10 cellular contexts compared by ENCODE assay signal in the genomic region with DNA sequence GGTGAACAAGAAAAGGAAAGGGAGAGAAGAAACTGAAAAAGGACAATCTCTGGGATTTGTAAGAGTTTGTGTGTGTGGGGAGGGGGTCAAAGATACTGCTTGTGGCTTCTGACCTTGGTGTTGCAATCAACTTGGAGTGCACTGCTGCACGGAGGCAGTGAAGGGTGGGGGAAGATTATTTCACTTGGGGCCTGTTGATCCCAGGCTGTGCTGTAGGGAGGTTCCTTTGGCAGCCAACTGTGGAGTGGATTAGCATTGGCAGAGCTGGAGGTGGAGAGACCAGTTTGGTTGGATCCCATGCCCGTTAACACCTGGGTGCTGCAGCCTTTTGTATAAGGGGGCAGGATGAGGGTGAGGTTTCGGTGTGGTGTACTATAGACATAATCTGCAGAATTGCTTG. TPM values are rescaled to one million over a fixed set of nuclear protein-coding genes. Genes with fewer than 3 reads are reported as not detected.
DNase-seq lines count a peak whose midpoint lies in the region; ATAC-seq and TF ChIP-seq lines count a peak whose summit lies in the region.
"Had no signal": no experiment of that assay in that cellular context is flagged by ENCODE, and none has a peak within 500 bp of the region (broad histone marks: within the 10 kb centered on the region; RNA-seq: fewer than 3 reads in every experiment).

No MANE protein-coding gene starts in this region.

- H3K4me1 ChIP-seq in spleen = peaks cover 0 to 74% (median 45%) of the 10 kb centered on the region in 6 donors

- H3K36me3 Mint-ChIP-seq in CD14-positive monocyte = peaks cover 0 to 6% of the 10 kb centered on the region in 2 donors
- peaks cover 15% of the 10 kb centered on the region for H3K36me3 Mint-ChIP-seq in activated T-helper 17 cell treated with anti-CD3 and anti-CD28 coated beads, Interleukin-2, amount 50 U/mL, for 72 hours (ENCODE audit: low read depth)

- WGBS in spleen, 5 donors = 48 to 74% (median 60%) methylated on average over 3 of the region's 3 CpGs

- DNase-seq in CD14-positive monocyte (ENCODE audit: low spot score) = no peak
- DNase-seq in LoVo (ENCODE audit: low spot score) = peak; percentile 53
- peak; percentile 44 for DNase-seq in left kidney (ENCODE audit: low read depth, low spot score)
- DNase-seq in spleen = no peak
- no peak for DNase-seq in effector CD4-positive, alpha-beta T cell
- DNase-seq in NCI-H1105 treated with DMSO at 0.1 percent for 48 hours (lab: John Stamatoyannopoulos, UW) = no peak
- DNase-seq: COR-L47 had no signal

- no peaks in the 10 kb centered on the region for H3K9me3 Mint-ChIP-seq in CD14-positive monocyte
- no peaks in the 10 kb centered on the region for H3K9me3 Mint-ChIP-seq in activated T-helper 17 cell treated with anti-CD3 and anti-CD28 coated beads, Interleukin-2, amount 50 U/mL, for 72 hours

- H3K36me3 ChIP-seq in spleen = no peaks in the 10 kb centered on the region

- peak overlapping the region in 1 of 2 donors; percentile 51 for H3K4me3 Mint-ChIP-seq in CD14-positive monocyte
- no peak overlapping the region for H3K4me3 Mint-ChIP-seq in activated T-helper 17 cell treated with anti-CD3 and anti-CD28 coated beads, Interleukin-2, amount 50 U/mL, for 72 hours

- no peaks in the 10 kb centered on the region for H3K9me3 ChIP-seq in spleen

- H3K27me3 Mint-ChIP-seq in CD14-positive monocyte (ENCODE audit: low read depth in 3 of 3) = no peaks in the 10 kb centered on the region
- no peaks in the 10 kb centered on the region for H3K27me3 Mint-ChIP-seq in activated T-helper 17 cell treated with anti-CD3 and anti-CD28 coated beads, Interleukin-2, amount 50 U/mL, for 72 hours

- TF ChIP-seq CTCF in CD14-positive monocyte (IDR thresholded peaks at IDR 0.05) (no peak), spleen (IDR thresholded peaks at IDR 0.05 in 8 of 11, conservative IDR thresholded peaks at IDR 0.05 in 3 of 11) (no peak)

- no peak for TF ChIP-seq POLR2A in spleen (IDR thresholded peaks at IDR 0.05)

- peak overlapping the region; percentile 3 to 80 (median 59) for H3K27ac Mint-ChIP-seq in CD14-positive monocyte
- H3K27ac Mint-ChIP-seq in activated T-helper 17 cell treated with anti-CD3 and anti-CD28 coated beads, Interleukin-2, amount 50 U/mL, for 72 hours = peak overlapping the region; percentile 22

- no peak overlapping the region for H3K4me3 ChIP-seq in spleen

- ATAC-seq in activated T-helper 17 cell treated with anti-CD3 and anti-CD28 coated beads, Interleukin-2, amount 50 U/mL, for 72 hours (replicated peaks) = no peak
- no peak for ATAC-seq in GM21515 (IDR thresholded peaks at IDR 0.05; ENCODE audit: unreplicated experiment)
- ATAC-seq: activated CD4-positive, CD25-positive, alpha-beta regulatory T cell treated with anti-CD3 and anti-CD28 coated beads, Interleukin-2, amount 50 U/mL, for 24 hours had no signal

- no peaks in the 10 kb centered on the region for H3K27me3 ChIP-seq in spleen (replicated peaks in 1 of 7)

- intact Hi-C loops in CD14-positive monocyte (cut with micrococcal nuclease) (loop anchor here in 1 of 2 donors (5.0 kb wide), 1 partner anchor 36 kb away; a partner anchor contains a TSS), spleen (cut with DNase I; ENCODE audit: low total_unique reads) (no loop called here)

- peak overlapping the region in 1 of 8 donors; percentile 22 for H3K27ac ChIP-seq in spleen

- peaks cover 53% of the 10 kb centered on the region for H3K4me1 Mint-ChIP-seq in CD14-positive monocyte
- H3K4me1 Mint-ChIP-seq in activated T-helper 17 cell treated with anti-CD3 and anti-CD28 coated beads, Interleukin-2, amount 50 U/mL, for 72 hours = peaks cover 48% of the 10 kb centered on the region

RNA-seq across cellular contexts. Expression of a gene that starts 38.2 kb away (rescaled TPM):
- polyA plus RNA-seq in CD14-positive monocyte (10 to 100 TPM in 1 of 2 donors, 1 to 10 TPM in 1; 7.5 to 20.9 TPM), spleen (1 to 10 TPM; 4.4 to 8.2 (median 5.4) TPM)
- 10 to 100 TPM; 64.2 to 80.5 TPM for total RNA-seq in activated T-helper 17 cell treated with anti-CD3 and anti-CD28 coated beads, Interleukin-2, amount 50 U/mL, for 72 hours
- total RNA-seq in spleen = 100 to 1,000 TPM in 3 of 7 donors, 10 to 100 TPM in 4; 75.4 to 119 (median 99.6) TPM

Comparison
In these comparisons a context has a peak if more than half of its experiments do, and no peak if none do; other contexts are left out.
1. DNase-seq: peak in LoVo (single experiment) and left kidney (single experiment); none in CD14-positive monocyte (single experiment), spleen (single experiment), effector CD4-positive, alpha-beta T cell (single experiment) and NCI-H1105 treated with DMSO at 0.1 percent for 48 hours (single experiment).